9 cellular contexts compared by ENCODE assay signal in genomic region chr11:107916671-107917241, GRCh38. TPM values are rescaled to one million over a fixed set of nuclear protein-coding genes. Genes with fewer than 3 reads are reported as not detected.
DNase-seq lines count a peak whose midpoint lies in the region; ATAC-seq and TF ChIP-seq lines count a peak whose summit lies in the region.
"Had no signal": no experiment of that assay in that cellular context is flagged by ENCODE, and none has a peak within 500 bp of the region (broad histone marks: within the 10 kb centered on the region; RNA-seq: fewer than 3 reads in every experiment).

No MANE protein-coding gene starts in this region.

- H3K27me3 ChIP-seq in CD4-positive, alpha-beta memory T cell (ENCODE audit: insufficient read depth, low read length) = no peaks in the 10 kb centered on the region
- H3K27me3 ChIP-seq in liver (ENCODE audit: control insufficient read depth in 4 of 4, insufficient read depth in 4 of 4, low read length in 3 of 4) = no peaks in the 10 kb centered on the region

- peaks cover 0 to 6% (median under 1%) of the 10 kb centered on the region in 4 donors for H3K4me1 Mint-ChIP-seq in CD4-positive, alpha-beta memory T cell
- H3K4me1 Mint-ChIP-seq in activated naive CD4-positive, alpha-beta T cell treated with anti-CD3 and anti-CD28 coated beads, Interleukin-2, amount 10 ng/mL, durations not matched to agents 7 days and 5 days = no peaks in the 10 kb centered on the region

- no peak overlapping the region for H3K9ac ChIP-seq in liver (ENCODE audit: low read depth in 1 of 2, low read length in 2 of 2)

- H3K27me3 Mint-ChIP-seq in CD4-positive, alpha-beta memory T cell = peaks cover 5 to 12% of the 10 kb centered on the region in 2 donors
- H3K27me3 Mint-ChIP-seq in activated naive CD4-positive, alpha-beta T cell treated with anti-CD3 and anti-CD28 coated beads, Interleukin-2, amount 10 ng/mL, durations not matched to agents 7 days and 5 days = peaks cover 21% of the 10 kb centered on the region
- H3K27me3 Mint-ChIP-seq: stimulated activated naive CD8-positive, alpha-beta T cell treated with anti-CD3 and anti-CD28 coated beads, Interleukin-15, Interleukin-2, amounts not matched to agents 100 ng/mL and 50 ng/mL, for 24 hours had no signal

- no peak overlapping the region for H3K27ac Mint-ChIP-seq in CD4-positive, alpha-beta memory T cell
- H3K27ac Mint-ChIP-seq in activated naive CD4-positive, alpha-beta T cell treated with anti-CD3 and anti-CD28 coated beads, Interleukin-2, amount 10 ng/mL, durations not matched to agents 7 days and 5 days = no peak overlapping the region
- H3K27ac Mint-ChIP-seq: stimulated activated naive CD8-positive, alpha-beta T cell treated with anti-CD3 and anti-CD28 coated beads, Interleukin-15, Interleukin-2, amounts not matched to agents 100 ng/mL and 50 ng/mL, for 24 hours had no signal

- no peak overlapping the region for H3K4me3 ChIP-seq in CD4-positive, alpha-beta memory T cell (ENCODE audit: low read length in 2 of 2)
- H3K4me3 ChIP-seq in liver (ENCODE audit: low read depth in 1 of 3, low read length in 3 of 3) = no peak overlapping the region

- no peaks in the 10 kb centered on the region for H3K9me3 ChIP-seq in CD4-positive, alpha-beta memory T cell (ENCODE audit: control insufficient read depth in 1 of 2, low read length in 2 of 2)
- no peaks in the 10 kb centered on the region for H3K9me3 ChIP-seq in liver (ENCODE audit: control insufficient read depth in 4 of 4, low read length in 3 of 4)

- H3K4me3 Mint-ChIP-seq in CD4-positive, alpha-beta memory T cell = no peak overlapping the region
- no peak overlapping the region for H3K4me3 Mint-ChIP-seq in activated naive CD4-positive, alpha-beta T cell treated with anti-CD3 and anti-CD28 coated beads, Interleukin-2, amount 10 ng/mL, durations not matched to agents 7 days and 5 days
- H3K4me3 Mint-ChIP-seq: stimulated activated naive CD8-positive, alpha-beta T cell treated with anti-CD3 and anti-CD28 coated beads, Interleukin-15, Interleukin-2, amounts not matched to agents 100 ng/mL and 50 ng/mL, for 24 hours had no signal

- no peaks in the 10 kb centered on the region for H3K36me3 Mint-ChIP-seq in CD4-positive, alpha-beta memory T cell
- H3K36me3 Mint-ChIP-seq in activated naive CD4-positive, alpha-beta T cell treated with anti-CD3 and anti-CD28 coated beads, Interleukin-2, amount 10 ng/mL, durations not matched to agents 7 days and 5 days = no peaks in the 10 kb centered on the region

- WGBS in liver = 41% methylated on average over 13 of the region's 13 CpGs

- no peaks in the 10 kb centered on the region for H3K4me1 ChIP-seq in CD4-positive, alpha-beta memory T cell (ENCODE audit: insufficient read depth, low read length)
- no peaks in the 10 kb centered on the region for H3K4me1 ChIP-seq in liver (ENCODE audit: control insufficient read depth in 4 of 4, insufficient read depth in 4 of 4, low read length in 3 of 4)

- no peak overlapping the region for H3K27ac ChIP-seq in CD4-positive, alpha-beta memory T cell (ENCODE audit: low read depth, low read length)
- no peak overlapping the region for H3K27ac ChIP-seq in liver (ENCODE audit: low read depth in 1 of 2, low read length in 2 of 2)

- no peaks in the 10 kb centered on the region for H3K36me3 ChIP-seq in CD4-positive, alpha-beta memory T cell (ENCODE audit: insufficient read depth, low read length)
- no peaks in the 10 kb centered on the region for H3K36me3 ChIP-seq in liver (ENCODE audit: control insufficient read depth in 4 of 4, insufficient read depth in 3 of 4, low read depth in 1 of 4, low read length in 3 of 4)

- TF ChIP-seq CTCF in liver (IDR thresholded peaks at IDR 0.05; ENCODE audit: low read depth, low read length, missing input control) = peak; percentile 26

- intact Hi-C loops in CD4-positive, alpha-beta memory T cell (cut with micrococcal nuclease) = loop anchor here (1.0 kb wide), 1 partner anchor 739 kb away; no protein-coding TSS in a partner anchor

- no peaks in the 10 kb centered on the region for H3K9me3 Mint-ChIP-seq in CD4-positive, alpha-beta memory T cell
- H3K9me3 Mint-ChIP-seq in activated naive CD4-positive, alpha-beta T cell treated with anti-CD3 and anti-CD28 coated beads, Interleukin-2, amount 10 ng/mL, durations not matched to agents 7 days and 5 days = no peaks in the 10 kb centered on the region
- H3K9me3 Mint-ChIP-seq: stimulated activated naive CD8-positive, alpha-beta T cell treated with anti-CD3 and anti-CD28 coated beads, Interleukin-15, Interleukin-2, amounts not matched to agents 100 ng/mL and 50 ng/mL, for 24 hours had no signal

- ATAC-seq in GM18907 (IDR thresholded peaks at IDR 0.05; ENCODE audit: unreplicated experiment) (peak; percentile 64), GM21619 (IDR thresholded peaks at IDR 0.05; ENCODE audit: unreplicated experiment) (no peak), GM19023 (IDR thresholded peaks at IDR 0.05; ENCODE audit: unreplicated experiment) (no peak)

- peak in 4 of 5 donors; percentile 12 to 38 (median 24) for DNase-seq in CD4-positive, alpha-beta memory T cell
- DNase-seq in NCI-H526 (lab: John Stamatoyannopoulos, UW) (peak; percentile 37 to 86), epidermal melanocyte (ENCODE audit: insufficient read length, low spot score) (no peak)
- peak; percentile 41 for DNase-seq in activated naive CD4-positive, alpha-beta T cell treated with anti-CD3 and anti-CD28 coated beads, Interleukin-2, amount 10 ng/mL, durations not matched to agents 7 days and 5 days

- POLR2A ChIA-PET in CD4-positive, alpha-beta memory T cell (lab: Charles Lee; ENCODE audit: partially characterized antibody) = no interaction called here

- CTCF ChIA-PET in CD4-positive, alpha-beta memory T cell (lab: Charles Lee; ENCODE audit: partially characterized antibody) = interaction anchor here (0.7 to 3.1 kb wide), 17 partner anchors 9 to 749 kb away, joined by 3 to 12 read pairs (median 3); partner anchors contain the start of gene DDX10
- CTCF ChIA-PET in activated naive CD4-positive, alpha-beta T cell treated with anti-CD3 and anti-CD28 coated beads, Interleukin-2, amount 10 ng/mL, durations not matched to agents 7 days and 5 days (lab: Charles Lee) = interaction anchor here (0.6 to 2.0 kb wide), 9 partner anchors 11 to 730 kb away, joined by 3 to 5 read pairs (median 3); no protein-coding TSS in a partner anchor

- TF ChIP-seq RAD21 in liver (IDR thresholded peaks at IDR 0.05) = peak in 1 of 2 donors; percentile 50

TF ChIP-seq in liver, 16 proteins besides CTCF, POLR2A, EP300 and RAD21:
- TF ChIP-seq FOXA1 (IDR thresholded peaks at IDR 0.05) (no peak), ATF3 (IDR thresholded peaks at IDR 0.05) (no peak), HNF4A (conservative IDR thresholded peaks at IDR 0.05) (no peak), HNF4G (IDR thresholded peaks at IDR 0.05) (no peak), SP1 (IDR thresholded peaks at IDR 0.05) (no peak), YY1 (IDR thresholded peaks at IDR 0.05) (no peak), NR2F2 (IDR thresholded peaks at IDR 0.05) (no peak), EGR1 (IDR thresholded peaks at IDR 0.05; ENCODE audit: low read depth in 2 of 2) (no peak), MAX (IDR thresholded peaks at IDR 0.05) (no peak)

RNA-seq across cellular contexts. Expression of gene RAB39A, which starts 11.5 kb away (rescaled TPM):
- total RNA-seq in CD4-positive, alpha-beta memory T cell = under 1 TPM in 1 of 2 experiments, not detected in 1; 0.17 TPM
- not detected for polyA plus RNA-seq in CD4-positive, alpha-beta memory T cell
- total RNA-seq in liver = 1 to 10 TPM; 1.7 to 3.5 TPM
- under 1 TPM; 0.14 to 0.17 TPM for polyA plus RNA-seq in liver

RNA-seq across cellular contexts. Expression of gene SLC35F2, which starts 58.2 kb away (rescaled TPM):
- 1 to 10 TPM; 6.5 to 7.9 TPM for total RNA-seq in CD4-positive, alpha-beta memory T cell
- 10 to 100 TPM in 1 of 2 donors, 1 to 10 TPM in 1; 5.9 to 11.9 TPM for polyA plus RNA-seq in CD4-positive, alpha-beta memory T cell
- 1 to 10 TPM in 1 of 2 donors, under 1 TPM in 1; 0.42 to 1.4 TPM for total RNA-seq in liver
- polyA plus RNA-seq in liver = under 1 TPM; 0.14 to 0.69 TPM
